Comparison of ENCODE assay signal across 1 cellular context in the genomic region with DNA sequence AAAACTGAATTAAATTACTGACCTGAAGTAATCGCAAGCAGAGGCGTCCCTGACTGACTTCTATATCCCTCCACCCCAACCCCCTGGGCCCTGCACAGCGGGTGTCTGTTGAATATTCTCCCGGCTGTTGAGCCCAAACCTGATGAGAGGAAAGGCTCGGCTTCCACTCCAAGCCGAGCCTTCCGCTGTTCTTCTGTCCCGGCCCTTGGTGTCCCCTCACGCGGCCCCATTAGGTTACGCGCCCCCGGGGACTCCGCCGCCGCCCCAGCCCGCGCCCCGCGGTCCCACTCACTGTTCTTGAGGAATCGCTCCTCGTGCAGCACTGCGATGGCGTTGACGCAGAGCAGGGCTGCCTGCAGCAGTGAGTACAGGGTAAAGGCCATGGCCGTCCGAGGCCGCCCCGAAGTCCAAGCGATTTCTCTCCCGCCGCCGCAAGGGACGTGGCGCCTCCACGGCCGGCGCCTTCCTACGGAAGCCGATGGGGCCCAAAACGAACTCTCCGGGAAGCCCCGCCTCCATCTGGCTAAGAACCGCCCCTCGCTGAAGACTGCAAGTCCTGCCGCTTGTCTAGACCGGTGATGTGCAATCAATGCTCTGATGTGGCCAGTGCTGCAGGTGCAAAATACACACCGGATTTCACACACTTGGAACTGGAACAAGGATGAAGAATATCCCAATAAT.
TF ChIP-seq lines count a peak whose summit lies in the region.

A gene with protein sequence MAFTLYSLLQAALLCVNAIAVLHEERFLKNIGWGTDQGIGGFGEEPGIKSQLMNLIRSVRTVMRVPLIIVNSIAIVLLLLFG (minus strand): TSS at position 470 of the 681 bp plus-strand sequence. CDS start 87 bp downstream, at position 383.

TF ChIP-seq in GM12878, 131 proteins besides CTCF, POLR2A, EP300 and RAD21 (continued from another document and continues in another):
- TF ChIP-seq, protein P1, sequence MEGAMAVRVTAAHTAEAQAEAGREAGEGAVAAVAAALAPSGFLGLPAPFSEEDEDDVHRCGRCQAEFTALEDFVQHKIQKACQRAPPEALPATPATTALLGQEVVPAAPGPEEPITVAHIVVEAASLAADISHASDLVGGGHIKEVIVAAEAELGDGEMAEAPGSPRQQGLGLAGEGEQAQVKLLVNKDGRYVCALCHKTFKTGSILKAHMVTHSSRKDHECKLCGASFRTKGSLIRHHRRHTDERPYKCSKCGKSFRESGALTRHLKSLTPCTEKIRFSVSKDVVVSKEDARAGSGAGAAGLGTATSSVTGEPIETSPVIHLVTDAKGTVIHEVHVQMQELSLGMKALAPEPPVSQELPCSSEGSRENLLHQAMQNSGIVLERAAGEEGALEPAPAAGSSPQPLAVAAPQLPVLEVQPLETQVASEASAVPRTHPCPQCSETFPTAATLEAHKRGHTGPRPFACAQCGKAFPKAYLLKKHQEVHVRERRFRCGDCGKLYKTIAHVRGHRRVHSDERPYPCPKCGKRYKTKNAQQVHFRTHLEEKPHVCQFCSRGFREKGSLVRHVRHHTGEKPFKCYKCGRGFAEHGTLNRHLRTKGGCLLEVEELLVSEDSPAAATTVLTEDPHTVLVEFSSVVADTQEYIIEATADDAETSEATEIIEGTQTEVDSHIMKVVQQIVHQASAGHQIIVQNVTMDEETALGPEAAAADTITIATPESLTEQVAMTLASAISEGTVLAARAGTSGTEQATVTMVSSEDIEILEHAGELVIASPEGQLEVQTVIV (IDR thresholded peaks at IDR 0.05; ENCODE audit: borderline replicate concordance, partially characterized antibody) = no peak
- TF ChIP-seq HDGF (IDR thresholded peaks at IDR 0.05) (no peak), ZZZ3 (IDR thresholded peaks at IDR 0.05; ENCODE audit: control insufficient read depth, insufficient read length, low read depth) (no peak), BMI1 (IDR thresholded peaks at IDR 0.05; ENCODE audit: borderline replicate concordance) (no peak), WRNIP1 (IDR thresholded peaks at IDR 0.05; ENCODE audit: borderline replicate concordance, low read depth, low read length) (no peak), HDAC6 (IDR thresholded peaks at IDR 0.05; ENCODE audit: unreplicated experiment) (no peak), POU2F2 (IDR thresholded peaks at IDR 0.05; ENCODE audit: borderline replicate concordance, low read depth, low read length) (no peak), SUPT20H (IDR thresholded peaks at IDR 0.05; ENCODE audit: borderline replicate concordance, control insufficient read depth, low read depth, low read length) (no peak), MEF2B (IDR thresholded peaks at IDR 0.05; ENCODE audit: partially characterized antibody, poor library complexity, severe bottlenecking) (peak; percentile 30), BACH1 (IDR thresholded peaks at IDR 0.05; ENCODE audit: borderline replicate concordance) (0 out of 2 replicates have a peak, but pooled peaks have one; percentile 24), NFXL1 (IDR thresholded peaks at IDR 0.05; ENCODE audit: borderline replicate concordance) (no peak), CBX5 (IDR thresholded peaks at IDR 0.05; ENCODE audit: low read depth) (no peak), STAT3 (IDR thresholded peaks at IDR 0.05; ENCODE audit: low read depth, low read length) (no peak), EZH2 (IDR thresholded peaks at IDR 0.05; ENCODE audit: borderline replicate concordance, control insufficient read depth, low read depth, low read length) (no peak), TAF1 (IDR thresholded peaks at IDR 0.05; ENCODE audit: borderline replicate concordance, low read depth, low read length) (peak; percentile 39; the same call in 1 of the 2 replicates), TCF7 (IDR thresholded peaks at IDR 0.05; ENCODE audit: borderline replicate concordance) (no peak), KDM1A (IDR thresholded peaks at IDR 0.05; ENCODE audit: borderline replicate concordance) (no peak), KLF5 (IDR thresholded peaks at IDR 0.05; ENCODE audit: partially characterized antibody) (no peak), ZBED1 (IDR thresholded peaks at IDR 0.05; ENCODE audit: borderline replicate concordance) (no peak), PAX8 (IDR thresholded peaks at IDR 0.05) (no peak), LARP7 (IDR thresholded peaks at IDR 0.05) (peak; percentile 79), IKZF2 (IDR thresholded peaks at IDR 0.05) (0 out of 4 replicates have a peak, but pooled peaks have one; percentile 18), RBBP5 (conservative IDR thresholded peaks at IDR 0.05) (no peak), CHD1 (IDR thresholded peaks at IDR 0.05; ENCODE audit: low read depth, low read length) (no peak), ZNF622 (IDR thresholded peaks at IDR 0.05) (no peak), BCL11A (IDR thresholded peaks at IDR 0.05; ENCODE audit: low read depth, low read length) (no peak), CHD4 (IDR thresholded peaks at IDR 0.05) (no peak), MXI1 (IDR thresholded peaks at IDR 0.05; ENCODE audit: low read depth, low read length) (0 out of 2 replicates have a peak, but pooled peaks have one; percentile 47), JUND (IDR thresholded peaks at IDR 0.05; ENCODE audit: low read depth, low read length) (no peak)
- TF ChIP-seq, protein P2, sequence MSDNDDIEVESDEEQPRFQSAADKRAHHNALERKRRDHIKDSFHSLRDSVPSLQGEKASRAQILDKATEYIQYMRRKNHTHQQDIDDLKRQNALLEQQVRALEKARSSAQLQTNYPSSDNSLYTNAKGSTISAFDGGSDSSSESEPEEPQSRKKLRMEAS (IDR thresholded peaks at IDR 0.05; ENCODE audit: low read depth, low read length) = peak; percentile 66; the same call in 1 of the 2 replicates
- TF ChIP-seq, protein P3, sequence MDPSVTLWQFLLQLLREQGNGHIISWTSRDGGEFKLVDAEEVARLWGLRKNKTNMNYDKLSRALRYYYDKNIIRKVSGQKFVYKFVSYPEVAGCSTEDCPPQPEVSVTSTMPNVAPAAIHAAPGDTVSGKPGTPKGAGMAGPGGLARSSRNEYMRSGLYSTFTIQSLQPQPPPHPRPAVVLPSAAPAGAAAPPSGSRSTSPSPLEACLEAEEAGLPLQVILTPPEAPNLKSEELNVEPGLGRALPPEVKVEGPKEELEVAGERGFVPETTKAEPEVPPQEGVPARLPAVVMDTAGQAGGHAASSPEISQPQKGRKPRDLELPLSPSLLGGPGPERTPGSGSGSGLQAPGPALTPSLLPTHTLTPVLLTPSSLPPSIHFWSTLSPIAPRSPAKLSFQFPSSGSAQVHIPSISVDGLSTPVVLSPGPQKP (IDR thresholded peaks at IDR 0.05; ENCODE audit: low read depth, low read length) = no peak
- TF ChIP-seq, protein P4, sequence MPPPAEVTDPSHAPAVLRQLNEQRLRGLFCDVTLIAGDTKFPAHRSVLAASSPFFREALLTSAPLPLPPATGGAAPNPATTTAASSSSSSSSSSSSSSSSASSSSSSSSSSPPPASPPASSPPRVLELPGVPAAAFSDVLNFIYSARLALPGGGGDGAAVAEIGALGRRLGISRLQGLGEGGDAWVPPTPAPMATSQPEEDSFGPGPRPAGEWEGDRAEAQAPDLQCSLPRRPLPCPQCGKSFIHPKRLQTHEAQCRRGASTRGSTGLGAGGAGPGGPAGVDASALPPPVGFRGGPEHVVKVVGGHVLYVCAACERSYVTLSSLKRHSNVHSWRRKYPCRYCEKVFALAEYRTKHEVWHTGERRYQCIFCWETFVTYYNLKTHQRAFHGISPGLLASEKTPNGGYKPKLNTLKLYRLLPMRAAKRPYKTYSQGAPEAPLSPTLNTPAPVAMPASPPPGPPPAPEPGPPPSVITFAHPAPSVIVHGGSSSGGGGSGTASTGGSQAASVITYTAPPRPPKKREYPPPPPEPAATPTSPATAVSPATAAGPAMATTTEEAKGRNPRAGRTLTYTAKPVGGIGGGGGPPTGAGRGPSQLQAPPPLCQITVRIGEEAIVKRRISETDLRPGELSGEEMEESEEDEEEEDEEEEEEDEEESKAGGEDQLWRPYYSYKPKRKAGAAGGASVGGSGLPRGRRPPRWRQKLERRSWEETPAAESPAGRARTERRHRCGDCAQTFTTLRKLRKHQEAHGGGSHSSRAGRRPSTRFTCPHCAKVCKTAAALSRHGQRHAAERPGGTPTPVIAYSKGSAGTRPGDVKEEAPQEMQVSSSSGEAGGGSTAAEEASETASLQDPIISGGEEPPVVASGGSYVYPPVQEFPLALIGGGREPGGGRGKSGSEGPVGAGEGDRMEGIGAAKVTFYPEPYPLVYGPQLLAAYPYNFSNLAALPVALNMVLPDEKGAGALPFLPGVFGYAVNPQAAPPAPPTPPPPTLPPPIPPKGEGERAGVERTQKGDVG (CRISPR knock-in tag; IDR thresholded peaks at IDR 0.05) = no peak
- TF ChIP-seq, protein P5, sequence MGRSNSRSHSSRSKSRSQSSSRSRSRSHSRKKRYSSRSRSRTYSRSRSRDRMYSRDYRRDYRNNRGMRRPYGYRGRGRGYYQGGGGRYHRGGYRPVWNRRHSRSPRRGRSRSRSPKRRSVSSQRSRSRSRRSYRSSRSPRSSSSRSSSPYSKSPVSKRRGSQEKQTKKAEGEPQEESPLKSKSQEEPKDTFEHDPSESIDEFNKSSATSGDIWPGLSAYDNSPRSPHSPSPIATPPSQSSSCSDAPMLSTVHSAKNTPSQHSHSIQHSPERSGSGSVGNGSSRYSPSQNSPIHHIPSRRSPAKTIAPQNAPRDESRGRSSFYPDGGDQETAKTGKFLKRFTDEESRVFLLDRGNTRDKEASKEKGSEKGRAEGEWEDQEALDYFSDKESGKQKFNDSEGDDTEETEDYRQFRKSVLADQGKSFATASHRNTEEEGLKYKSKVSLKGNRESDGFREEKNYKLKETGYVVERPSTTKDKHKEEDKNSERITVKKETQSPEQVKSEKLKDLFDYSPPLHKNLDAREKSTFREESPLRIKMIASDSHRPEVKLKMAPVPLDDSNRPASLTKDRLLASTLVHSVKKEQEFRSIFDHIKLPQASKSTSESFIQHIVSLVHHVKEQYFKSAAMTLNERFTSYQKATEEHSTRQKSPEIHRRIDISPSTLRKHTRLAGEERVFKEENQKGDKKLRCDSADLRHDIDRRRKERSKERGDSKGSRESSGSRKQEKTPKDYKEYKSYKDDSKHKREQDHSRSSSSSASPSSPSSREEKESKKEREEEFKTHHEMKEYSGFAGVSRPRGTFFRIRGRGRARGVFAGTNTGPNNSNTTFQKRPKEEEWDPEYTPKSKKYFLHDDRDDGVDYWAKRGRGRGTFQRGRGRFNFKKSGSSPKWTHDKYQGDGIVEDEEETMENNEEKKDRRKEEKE (IDR thresholded peaks at IDR 0.05) = no peak
- TF ChIP-seq, protein P6, sequence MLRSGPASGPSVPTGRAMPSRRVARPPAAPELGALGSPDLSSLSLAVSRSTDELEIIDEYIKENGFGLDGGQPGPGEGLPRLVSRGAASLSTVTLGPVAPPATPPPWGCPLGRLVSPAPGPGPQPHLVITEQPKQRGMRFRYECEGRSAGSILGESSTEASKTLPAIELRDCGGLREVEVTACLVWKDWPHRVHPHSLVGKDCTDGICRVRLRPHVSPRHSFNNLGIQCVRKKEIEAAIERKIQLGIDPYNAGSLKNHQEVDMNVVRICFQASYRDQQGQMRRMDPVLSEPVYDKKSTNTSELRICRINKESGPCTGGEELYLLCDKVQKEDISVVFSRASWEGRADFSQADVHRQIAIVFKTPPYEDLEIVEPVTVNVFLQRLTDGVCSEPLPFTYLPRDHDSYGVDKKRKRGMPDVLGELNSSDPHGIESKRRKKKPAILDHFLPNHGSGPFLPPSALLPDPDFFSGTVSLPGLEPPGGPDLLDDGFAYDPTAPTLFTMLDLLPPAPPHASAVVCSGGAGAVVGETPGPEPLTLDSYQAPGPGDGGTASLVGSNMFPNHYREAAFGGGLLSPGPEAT (IDR thresholded peaks at IDR 0.05; ENCODE audit: low read depth) = peak; percentile 57; the same call in 1 of the 2 replicates
- TF ChIP-seq, protein P7, sequence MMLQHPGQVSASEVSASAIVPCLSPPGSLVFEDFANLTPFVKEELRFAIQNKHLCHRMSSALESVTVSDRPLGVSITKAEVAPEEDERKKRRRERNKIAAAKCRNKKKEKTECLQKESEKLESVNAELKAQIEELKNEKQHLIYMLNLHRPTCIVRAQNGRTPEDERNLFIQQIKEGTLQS (IDR thresholded peaks at IDR 0.05; ENCODE audit: borderline replicate concordance, extremely low read depth, low read depth, low read length) = no peak
- TF ChIP-seq, protein P8, sequence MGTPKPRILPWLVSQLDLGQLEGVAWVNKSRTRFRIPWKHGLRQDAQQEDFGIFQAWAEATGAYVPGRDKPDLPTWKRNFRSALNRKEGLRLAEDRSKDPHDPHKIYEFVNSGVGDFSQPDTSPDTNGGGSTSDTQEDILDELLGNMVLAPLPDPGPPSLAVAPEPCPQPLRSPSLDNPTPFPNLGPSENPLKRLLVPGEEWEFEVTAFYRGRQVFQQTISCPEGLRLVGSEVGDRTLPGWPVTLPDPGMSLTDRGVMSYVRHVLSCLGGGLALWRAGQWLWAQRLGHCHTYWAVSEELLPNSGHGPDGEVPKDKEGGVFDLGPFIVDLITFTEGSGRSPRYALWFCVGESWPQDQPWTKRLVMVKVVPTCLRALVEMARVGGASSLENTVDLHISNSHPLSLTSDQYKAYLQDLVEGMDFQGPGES (IDR thresholded peaks at IDR 0.05) = no peak
- TF ChIP-seq, protein P9, sequence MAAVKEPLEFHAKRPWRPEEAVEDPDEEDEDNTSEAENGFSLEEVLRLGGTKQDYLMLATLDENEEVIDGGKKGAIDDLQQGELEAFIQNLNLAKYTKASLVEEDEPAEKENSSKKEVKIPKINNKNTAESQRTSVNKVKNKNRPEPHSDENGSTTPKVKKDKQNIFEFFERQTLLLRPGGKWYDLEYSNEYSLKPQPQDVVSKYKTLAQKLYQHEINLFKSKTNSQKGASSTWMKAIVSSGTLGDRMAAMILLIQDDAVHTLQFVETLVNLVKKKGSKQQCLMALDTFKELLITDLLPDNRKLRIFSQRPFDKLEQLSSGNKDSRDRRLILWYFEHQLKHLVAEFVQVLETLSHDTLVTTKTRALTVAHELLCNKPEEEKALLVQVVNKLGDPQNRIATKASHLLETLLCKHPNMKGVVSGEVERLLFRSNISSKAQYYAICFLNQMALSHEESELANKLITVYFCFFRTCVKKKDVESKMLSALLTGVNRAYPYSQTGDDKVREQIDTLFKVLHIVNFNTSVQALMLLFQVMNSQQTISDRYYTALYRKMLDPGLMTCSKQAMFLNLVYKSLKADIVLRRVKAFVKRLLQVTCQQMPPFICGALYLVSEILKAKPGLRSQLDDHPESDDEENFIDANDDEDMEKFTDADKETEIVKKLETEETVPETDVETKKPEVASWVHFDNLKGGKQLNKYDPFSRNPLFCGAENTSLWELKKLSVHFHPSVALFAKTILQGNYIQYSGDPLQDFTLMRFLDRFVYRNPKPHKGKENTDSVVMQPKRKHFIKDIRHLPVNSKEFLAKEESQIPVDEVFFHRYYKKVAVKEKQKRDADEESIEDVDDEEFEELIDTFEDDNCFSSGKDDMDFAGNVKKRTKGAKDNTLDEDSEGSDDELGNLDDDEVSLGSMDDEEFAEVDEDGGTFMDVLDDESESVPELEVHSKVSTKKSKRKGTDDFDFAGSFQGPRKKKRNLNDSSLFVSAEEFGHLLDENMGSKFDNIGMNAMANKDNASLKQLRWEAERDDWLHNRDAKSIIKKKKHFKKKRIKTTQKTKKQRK (IDR thresholded peaks at IDR 0.05; ENCODE audit: low read depth, low read length) = no peak
- TF ChIP-seq, protein P10, sequence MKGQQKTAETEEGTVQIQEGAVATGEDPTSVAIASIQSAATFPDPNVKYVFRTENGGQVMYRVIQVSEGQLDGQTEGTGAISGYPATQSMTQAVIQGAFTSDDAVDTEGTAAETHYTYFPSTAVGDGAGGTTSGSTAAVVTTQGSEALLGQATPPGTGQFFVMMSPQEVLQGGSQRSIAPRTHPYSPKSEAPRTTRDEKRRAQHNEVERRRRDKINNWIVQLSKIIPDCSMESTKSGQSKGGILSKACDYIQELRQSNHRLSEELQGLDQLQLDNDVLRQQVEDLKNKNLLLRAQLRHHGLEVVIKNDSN (IDR thresholded peaks at IDR 0.05; ENCODE audit: borderline replicate concordance, extremely low read length, insufficient read depth, low read depth, low read length) = no peak
